In the genomic region with DNA sequence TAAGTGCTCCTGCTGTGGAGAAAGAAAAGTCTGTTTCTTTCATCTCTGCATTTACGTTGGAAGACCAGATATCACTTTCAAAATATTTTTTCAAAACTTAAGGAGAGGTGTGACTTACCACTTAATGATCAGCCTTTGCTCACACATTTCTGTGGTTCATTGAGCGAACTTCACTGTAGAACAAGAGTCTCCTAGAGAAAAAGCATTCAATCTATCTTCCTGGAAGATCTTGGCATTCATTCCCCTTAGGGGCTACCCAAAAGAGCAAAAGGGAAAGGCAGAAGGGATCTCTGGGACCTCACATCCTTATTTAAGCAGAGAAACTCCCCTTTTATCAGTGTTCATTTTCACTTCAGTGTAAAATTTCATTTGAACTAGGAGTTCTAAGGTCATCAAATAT, we compare ENCODE assay signal across 25 cellular contexts.
A peak's percentile ranks its signal among the peaks of the same experiment; 100 is the strongest.
DNase-seq lines count a peak whose midpoint lies in the region; ATAC-seq, FAIRE-seq and TF ChIP-seq lines count a peak whose summit lies in the region.
"Had no signal": no experiment of that assay in that cellular context is flagged by ENCODE, and none has a peak within 500 bp of the region (broad histone marks: within the 10 kb centered on the region; RNA-seq: fewer than 3 reads in every experiment).

No MANE protein-coding gene starts in this region.

- 0% methylated on average over 2 of the region's 2 CpGs for WGBS in A549 (ENCODE audit: missing lambda C conversion rate)

- intact Hi-C loops in left lung (cut with DNase I) (no loop called here), Caco-2 (cut with micrococcal nuclease; ENCODE audit: unreplicated experiment) (no loop called here)

- POLR2A ChIA-PET in A549 (lab: Yijun Ruan, JAX) = no interaction called here
- POLR2A ChIA-PET in HEK293 (lab: Yijun Ruan, JAX) = no interaction called here
- POLR2A ChIA-PET in Caco-2 (lab: Charles Lee) = no interaction called here

- H3K4me1 ChIP-seq in A549 = 0 out of 3 replicates have a peak, but pooled peaks cover 6% of the 10 kb centered on the region
- H3K4me1 ChIP-seq in HEK293 (ENCODE audit: control insufficient read depth, insufficient read depth, low read length) = peaks cover 14% of the 10 kb centered on the region
- H3K4me1 ChIP-seq in left lung = no peaks in the 10 kb centered on the region
- H3K4me1 ChIP-seq in Caco-2 = no peaks in the 10 kb centered on the region
- H3K4me1 ChIP-seq: Peyer's patch had no signal

- H3K9me3 Mint-ChIP-seq in Caco-2 (ENCODE audit: unreplicated experiment) = no peaks in the 10 kb centered on the region
- H3K9me3 Mint-ChIP-seq in activated naive CD8-positive, alpha-beta T cell treated with anti-CD3 and anti-CD28 coated beads, Interleukin-2, amount 50 U/mL, for 24 hours = peaks cover 4% of the 10 kb centered on the region
- H3K9me3 Mint-ChIP-seq: activated B cell treated with CpG ODN at 0.5 μM for 24 hours; activated CD8-positive, alpha-beta T cell treated with anti-CD3 and anti-CD28 coated beads for 36 hours; GM23338 had no signal

- TF ChIP-seq EP300 in A549 (IDR thresholded peaks at IDR 0.05) = no peak

- FAIRE-seq in A549 (lab: Jason Lieb, UNC) = no peak
- FAIRE-seq: colon, GM12878 had no signal

- H3K36me3 ChIP-seq in HEK293 (ENCODE audit: control insufficient read depth in 2 of 2, insufficient read depth in 1 of 2, low read length in 2 of 2) (peaks cover 0 to 17% of the 10 kb centered on the region in 2 experiments; a peak in 1 of 3 replicates), left lung (no peaks in the 10 kb centered on the region), Caco-2 (ENCODE audit: control insufficient read depth, insufficient read depth, low read length) (no peaks in the 10 kb centered on the region)
- H3K36me3 ChIP-seq: Peyer's patch had no signal

- CTCF ChIA-PET in A549 (lab: Yijun Ruan, JAX) (no interaction called here), HEK293 (lab: Yijun Ruan, JAX) (no interaction called here), Caco-2 (lab: Charles Lee) (no interaction called here)

- no peaks in the 10 kb centered on the region for H3K27me3 ChIP-seq in left lung
- H3K27me3 ChIP-seq in Caco-2 (replicated peaks; ENCODE audit: control insufficient read depth, insufficient read depth, low read length) = no peaks in the 10 kb centered on the region
- H3K27me3 ChIP-seq: Peyer's patch had no signal

- H3K9me3 ChIP-seq in A549 (peaks cover 19% of the 10 kb centered on the region), HEK293 (ENCODE audit: control insufficient read depth, insufficient read depth, low read depth, low read length) (no peaks in the 10 kb centered on the region), left lung (peaks cover 0 to 2% of the 10 kb centered on the region in 2 donors), Caco-2 (no peaks in the 10 kb centered on the region)
- H3K9me3 ChIP-seq: Peyer's patch had no signal

- H3K4me3 Mint-ChIP-seq in Caco-2 (ENCODE audit: unreplicated experiment) = no peak overlapping the region
- no peak overlapping the region for H3K4me3 Mint-ChIP-seq in activated naive CD8-positive, alpha-beta T cell treated with anti-CD3 and anti-CD28 coated beads, Interleukin-2, amount 50 U/mL, for 24 hours
- H3K4me3 Mint-ChIP-seq: activated B cell treated with CpG ODN at 0.5 μM for 24 hours; activated CD8-positive, alpha-beta T cell treated with anti-CD3 and anti-CD28 coated beads for 36 hours; CD14-positive monocyte; GM23338 had no signal

- in situ Hi-C loops in astrocyte of the cerebellum (cut with HindIII; ENCODE audit: low sequenced_read_pairs) = no loop called here

- TF ChIP-seq CTCF in A549 (IDR thresholded peaks at IDR 0.05) = no peak
- TF ChIP-seq CTCF in HEK293 (tag by site-specific recombination; IDR thresholded peaks at IDR 0.05) = no peak
- no peak for TF ChIP-seq CTCF in astrocyte of the cerebellum (IDR thresholded peaks at IDR 0.05; ENCODE audit: low read depth, low read length, missing control alignments)
- no peak for TF ChIP-seq CTCF in left lung (IDR thresholded peaks at IDR 0.05)
- no peak for TF ChIP-seq CTCF in Caco-2 (IDR thresholded peaks at IDR 0.05; ENCODE audit: insufficient read depth in 1 of 2, low read depth in 1 of 2, low read length in 1 of 2, severe bottlenecking in 1 of 2, unreplicated experiment in 1 of 2)

- no peak for DNase-seq in A549 (ENCODE audit: low read depth in 1 of 2, low spot score in 1 of 2)
- peak; percentile 51 for DNase-seq in astrocyte of the cerebellum (ENCODE audit: low read depth)
- DNase-seq in left lung = no peak
- DNase-seq in SW 1271 (lab: John Stamatoyannopoulos, UW) = no peak
- DNase-seq in Caco-2 = no peak
- DNase-seq in LoVo (ENCODE audit: low spot score) = no peak
- DNase-seq in activated naive CD8-positive, alpha-beta T cell treated with anti-CD3 and anti-CD28 coated beads, Interleukin-2, amount 50 U/mL, for 24 hours = no peak
- DNase-seq: activated B cell treated with CpG ODN at 0.5 μM for 24 hours; activated CD8-positive, alpha-beta T cell treated with anti-CD3 and anti-CD28 coated beads for 36 hours; activated naive CD4-positive, alpha-beta T cell treated with Interleukin-2 at 50 U/mL for 16 hours; activated T-cell treated with anti-CD3 and anti-CD28 coated beads, Interleukin-2, amount 50 U/mL, for 1 hour; aorta; DMS153; NCI-H1105; NCI-H2081 treated with DMSO at 0.1 percent for 48 hours; NK-92 treated with Interleukin-12 subunit alpha and Interleukin-12 subunit beta, amount 100 ng/mL, for 24 hours; Peyer's patch; right cardiac atrium; T-helper 9 cell had no signal

- BruUV-seq in Caco-2 (replicated peaks; lab: Mats Ljungman, UMichigan) = no TSS peak

- TF ChIP-seq POLR2A in A549 (IDR thresholded peaks at IDR 0.05; ENCODE audit: low read length) = no peak

- H3K4me3 ChIP-seq in A549 (no peak overlapping the region), HEK293 (ENCODE audit: low read depth, low read length) (no peak overlapping the region), astrocyte of the cerebellum (ENCODE audit: low read depth, low read length) (no peak overlapping the region), left lung (no peak overlapping the region), Caco-2 (ENCODE audit: low read depth, low read length) (no peak overlapping the region)
- H3K4me3 ChIP-seq: GM12878, GM23338, Peyer's patch, SK-N-MC had no signal

- no peak for ATAC-seq in A549
- no peak for ATAC-seq in left lung
- no peak for ATAC-seq in activated naive CD8-positive, alpha-beta T cell treated with anti-CD3 and anti-CD28 coated beads, Interleukin-2, amount 50 U/mL, for 24 hours
- ATAC-seq: activated CD8-positive, alpha-beta T cell treated with anti-CD3 and anti-CD28 coated beads for 36 hours; GM12878; GM23338; right cardiac atrium had no signal

- no peaks in the 10 kb centered on the region for H3K27me3 Mint-ChIP-seq in Caco-2 (ENCODE audit: insufficient read depth, unreplicated experiment)
- peaks cover 4% of the 10 kb centered on the region for H3K27me3 Mint-ChIP-seq in activated naive CD8-positive, alpha-beta T cell treated with anti-CD3 and anti-CD28 coated beads, Interleukin-2, amount 50 U/mL, for 24 hours

- H3K27ac ChIP-seq in A549 (peak overlapping the region; percentile 24 to 75; a peak in 5 of 6 replicates), HEK293 (ENCODE audit: extremely low read depth, low read depth, low read length) (peak overlapping the region; percentile 40), left lung (peak overlapping the region; percentile 19 to 60)
- H3K27ac ChIP-seq: Peyer's patch, SK-N-MC had no signal

- no peak overlapping the region for H3K27ac Mint-ChIP-seq in Caco-2 (ENCODE audit: unreplicated experiment)
- no peak overlapping the region for H3K27ac Mint-ChIP-seq in activated naive CD8-positive, alpha-beta T cell treated with anti-CD3 and anti-CD28 coated beads, Interleukin-2, amount 50 U/mL, for 24 hours
- H3K27ac Mint-ChIP-seq: activated B cell treated with CpG ODN at 0.5 μM for 24 hours; activated CD8-positive, alpha-beta T cell treated with anti-CD3 and anti-CD28 coated beads for 36 hours; CD14-positive monocyte; GM23338 had no signal

- H3K4me1 Mint-ChIP-seq in Caco-2 (ENCODE audit: low read depth, unreplicated experiment) = no peaks in the 10 kb centered on the region
- H3K4me1 Mint-ChIP-seq in activated naive CD8-positive, alpha-beta T cell treated with anti-CD3 and anti-CD28 coated beads, Interleukin-2, amount 50 U/mL, for 24 hours = no peaks in the 10 kb centered on the region
- H3K4me1 Mint-ChIP-seq: activated B cell treated with CpG ODN at 0.5 μM for 24 hours, CD14-positive monocyte, GM23338 had no signal

- no peak for TF ChIP-seq RAD21 in A549 (conservative IDR thresholded peaks at IDR 0.05 in 1 of 2, IDR thresholded peaks at IDR 0.05 in 1 of 2)

- peak overlapping the region; percentile 3; the same call in 1 of the 3 replicates for H3K4me2 ChIP-seq in A549
- H3K4me2 ChIP-seq: GM23338 had no signal

- H3K36me3 Mint-ChIP-seq in Caco-2 (ENCODE audit: insufficient read depth, unreplicated experiment) = no peaks in the 10 kb centered on the region
- H3K36me3 Mint-ChIP-seq in activated naive CD8-positive, alpha-beta T cell treated with anti-CD3 and anti-CD28 coated beads, Interleukin-2, amount 50 U/mL, for 24 hours (ENCODE audit: low read depth) = no peaks in the 10 kb centered on the region
- H3K36me3 Mint-ChIP-seq: CD14-positive monocyte had no signal

TF ChIP-seq in A549, 52 proteins besides CTCF, POLR2A, EP300 and RAD21 (continues in another document):
- no peak for TF ChIP-seq RARB (CRISPR knock-in tag; IDR thresholded peaks at IDR 0.05)
- no peak for TF ChIP-seq CEBPB (IDR thresholded peaks at IDR 0.05)
- no peak for TF ChIP-seq KDM5A (IDR thresholded peaks at IDR 0.05)
- TF ChIP-seq MYC (IDR thresholded peaks at IDR 0.05; ENCODE audit: borderline replicate concordance, low read length) = no peak
- TF ChIP-seq, protein P1, sequence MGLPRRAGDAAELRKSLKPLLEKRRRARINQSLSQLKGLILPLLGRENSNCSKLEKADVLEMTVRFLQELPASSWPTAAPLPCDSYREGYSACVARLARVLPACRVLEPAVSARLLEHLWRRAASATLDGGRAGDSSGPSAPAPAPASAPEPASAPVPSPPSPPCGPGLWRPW (IDR thresholded peaks at IDR 0.05) = no peak
- no peak for TF ChIP-seq ZSCAN20 (CRISPR knock-in tag; IDR thresholded peaks at IDR 0.05)

TF ChIP-seq in HEK293, 187 proteins besides CTCF, POLR2A, EP300 and RAD21:
- TF ChIP-seq ZNF660 (tag by site-specific recombination; IDR thresholded peaks at IDR 0.05) (no peak), FEZF1 (tag by site-specific recombination; IDR thresholded peaks at IDR 0.05) (peak; percentile 16; the same call in 1 of the 2 replicates)
